Comparison of ENCODE assay signal across 1 cellular context in genomic region chr2:17752892-17753802, GRCh38.
TF ChIP-seq lines count a peak whose summit lies in the region.

No MANE protein-coding gene starts in this region.

TF ChIP-seq in HepG2, 621 proteins besides CTCF, POLR2A, EP300 and RAD21 (continued from another document and continues in another):
- TF ChIP-seq ZFP36L2 (CRISPR knock-in tag; IDR thresholded peaks at IDR 0.05) (no peak; the same call in 1 of the 2 replicates), RXRB (CRISPR knock-in tag; IDR thresholded peaks at IDR 0.05; ENCODE audit: borderline replicate concordance) (peak; percentile 39; the same call in 1 of the 2 replicates), MEF2D (CRISPR knock-in tag; IDR thresholded peaks at IDR 0.05) (peak; percentile 32; the same call in 1 of the 2 replicates), ZNF775 (CRISPR knock-in tag; IDR thresholded peaks at IDR 0.05; ENCODE audit: borderline replicate concordance) (no peak), HNF1B (CRISPR knock-in tag; IDR thresholded peaks at IDR 0.05) (peak; percentile 26; the same call in 1 of the 2 replicates), NFATC3 (CRISPR knock-in tag; IDR thresholded peaks at IDR 0.05) (peak; percentile 35; the same call in 1 of the 2 replicates), DDIT3 (CRISPR knock-in tag; IDR thresholded peaks at IDR 0.05) (no peak), E2F1 (CRISPR knock-in tag; IDR thresholded peaks at IDR 0.05) (peak; percentile 7; the same call in 1 of the 2 replicates), MXI1 (IDR thresholded peaks at IDR 0.05; ENCODE audit: borderline replicate concordance, low read depth, low read length) (no peak; the same call in 2 of the 3 replicates), ZNF138 (CRISPR knock-in tag; IDR thresholded peaks at IDR 0.05; ENCODE audit: low read depth) (peak; percentile 32; the same call in 1 of the 2 replicates), DNMT3B (CRISPR knock-in tag; conservative IDR thresholded peaks at IDR 0.05) (no peak), BHLHE40 (IDR thresholded peaks at IDR 0.05; ENCODE audit: low read length) (no peak), ATAD3A (CRISPR knock-in tag; IDR thresholded peaks at IDR 0.05) (no peak), RFX5 (IDR thresholded peaks at IDR 0.05; ENCODE audit: low read depth, low read length) (no peak), NKX3-1 (CRISPR knock-in tag; IDR thresholded peaks at IDR 0.05) (no peak; the same call in none of the 2 replicates), ATF4 (CRISPR knock-in tag; IDR thresholded peaks at IDR 0.05) (no peak), ARID2 (CRISPR knock-in tag; IDR thresholded peaks at IDR 0.05; ENCODE audit: borderline replicate concordance) (peak; percentile 94; the same call in 1 of the 2 replicates), ZNF205 (CRISPR knock-in tag; IDR thresholded peaks at IDR 0.05) (peak; percentile 17; the same call in 1 of the 2 replicates), SATB2 (CRISPR knock-in tag; IDR thresholded peaks at IDR 0.05) (peak; percentile 27; the same call in 1 of the 2 replicates), ZNF747 (CRISPR knock-in tag; IDR thresholded peaks at IDR 0.05; ENCODE audit: borderline replicate concordance) (no peak), ZBTB38 (CRISPR knock-in tag; IDR thresholded peaks at IDR 0.05) (peak; percentile 72), TOPORS (CRISPR knock-in tag; IDR thresholded peaks at IDR 0.05) (peak; percentile 92), HES4 (CRISPR knock-in tag; IDR thresholded peaks at IDR 0.05; ENCODE audit: borderline replicate concordance) (peak; percentile 68), MTERF4 (CRISPR knock-in tag; IDR thresholded peaks at IDR 0.05) (peak; percentile 97), KMT2A (CRISPR knock-in tag; IDR thresholded peaks at IDR 0.05) (peak; percentile 94), TFAP4 (IDR thresholded peaks at IDR 0.05; ENCODE audit: borderline replicate concordance, low read depth) (peak; percentile 21; the same call in 1 of the 2 replicates), ZNF879 (CRISPR knock-in tag; IDR thresholded peaks at IDR 0.05) (peak; percentile 82; the same call in 1 of the 2 replicates), SMARCE1 (IDR thresholded peaks at IDR 0.05; ENCODE audit: borderline replicate concordance) (no peak), ZNF33B (CRISPR knock-in tag; IDR thresholded peaks at IDR 0.05) (peak; percentile 71; the same call in 1 of the 2 replicates), ZNF709 (CRISPR knock-in tag; IDR thresholded peaks at IDR 0.05) (peak; percentile 90), ZSCAN25 (CRISPR knock-in tag; IDR thresholded peaks at IDR 0.05) (0 out of 2 replicates have a peak, but pooled peaks have one; percentile 46), ZIK1 (CRISPR knock-in tag; IDR thresholded peaks at IDR 0.05; ENCODE audit: borderline replicate concordance, low read depth) (peak; percentile 87; the same call in 1 of the 2 replicates)
- TF ChIP-seq, protein P1, sequence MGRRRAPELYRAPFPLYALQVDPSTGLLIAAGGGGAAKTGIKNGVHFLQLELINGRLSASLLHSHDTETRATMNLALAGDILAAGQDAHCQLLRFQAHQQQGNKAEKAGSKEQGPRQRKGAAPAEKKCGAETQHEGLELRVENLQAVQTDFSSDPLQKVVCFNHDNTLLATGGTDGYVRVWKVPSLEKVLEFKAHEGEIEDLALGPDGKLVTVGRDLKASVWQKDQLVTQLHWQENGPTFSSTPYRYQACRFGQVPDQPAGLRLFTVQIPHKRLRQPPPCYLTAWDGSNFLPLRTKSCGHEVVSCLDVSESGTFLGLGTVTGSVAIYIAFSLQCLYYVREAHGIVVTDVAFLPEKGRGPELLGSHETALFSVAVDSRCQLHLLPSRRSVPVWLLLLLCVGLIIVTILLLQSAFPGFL (CRISPR knock-in tag; IDR thresholded peaks at IDR 0.05), result no peak
- TF ChIP-seq, protein P2, sequence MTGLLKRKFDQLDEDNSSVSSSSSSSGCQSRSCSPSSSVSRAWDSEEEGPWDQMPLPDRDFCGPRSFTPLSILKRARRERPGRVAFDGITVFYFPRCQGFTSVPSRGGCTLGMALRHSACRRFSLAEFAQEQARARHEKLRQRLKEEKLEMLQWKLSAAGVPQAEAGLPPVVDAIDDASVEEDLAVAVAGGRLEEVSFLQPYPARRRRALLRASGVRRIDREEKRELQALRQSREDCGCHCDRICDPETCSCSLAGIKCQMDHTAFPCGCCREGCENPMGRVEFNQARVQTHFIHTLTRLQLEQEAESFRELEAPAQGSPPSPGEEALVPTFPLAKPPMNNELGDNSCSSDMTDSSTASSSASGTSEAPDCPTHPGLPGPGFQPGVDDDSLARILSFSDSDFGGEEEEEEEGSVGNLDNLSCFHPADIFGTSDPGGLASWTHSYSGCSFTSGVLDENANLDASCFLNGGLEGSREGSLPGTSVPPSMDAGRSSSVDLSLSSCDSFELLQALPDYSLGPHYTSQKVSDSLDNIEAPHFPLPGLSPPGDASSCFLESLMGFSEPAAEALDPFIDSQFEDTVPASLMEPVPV (CRISPR knock-in tag; IDR thresholded peaks at IDR 0.05), result peak; percentile 93
- TF ChIP-seq, protein P3, sequence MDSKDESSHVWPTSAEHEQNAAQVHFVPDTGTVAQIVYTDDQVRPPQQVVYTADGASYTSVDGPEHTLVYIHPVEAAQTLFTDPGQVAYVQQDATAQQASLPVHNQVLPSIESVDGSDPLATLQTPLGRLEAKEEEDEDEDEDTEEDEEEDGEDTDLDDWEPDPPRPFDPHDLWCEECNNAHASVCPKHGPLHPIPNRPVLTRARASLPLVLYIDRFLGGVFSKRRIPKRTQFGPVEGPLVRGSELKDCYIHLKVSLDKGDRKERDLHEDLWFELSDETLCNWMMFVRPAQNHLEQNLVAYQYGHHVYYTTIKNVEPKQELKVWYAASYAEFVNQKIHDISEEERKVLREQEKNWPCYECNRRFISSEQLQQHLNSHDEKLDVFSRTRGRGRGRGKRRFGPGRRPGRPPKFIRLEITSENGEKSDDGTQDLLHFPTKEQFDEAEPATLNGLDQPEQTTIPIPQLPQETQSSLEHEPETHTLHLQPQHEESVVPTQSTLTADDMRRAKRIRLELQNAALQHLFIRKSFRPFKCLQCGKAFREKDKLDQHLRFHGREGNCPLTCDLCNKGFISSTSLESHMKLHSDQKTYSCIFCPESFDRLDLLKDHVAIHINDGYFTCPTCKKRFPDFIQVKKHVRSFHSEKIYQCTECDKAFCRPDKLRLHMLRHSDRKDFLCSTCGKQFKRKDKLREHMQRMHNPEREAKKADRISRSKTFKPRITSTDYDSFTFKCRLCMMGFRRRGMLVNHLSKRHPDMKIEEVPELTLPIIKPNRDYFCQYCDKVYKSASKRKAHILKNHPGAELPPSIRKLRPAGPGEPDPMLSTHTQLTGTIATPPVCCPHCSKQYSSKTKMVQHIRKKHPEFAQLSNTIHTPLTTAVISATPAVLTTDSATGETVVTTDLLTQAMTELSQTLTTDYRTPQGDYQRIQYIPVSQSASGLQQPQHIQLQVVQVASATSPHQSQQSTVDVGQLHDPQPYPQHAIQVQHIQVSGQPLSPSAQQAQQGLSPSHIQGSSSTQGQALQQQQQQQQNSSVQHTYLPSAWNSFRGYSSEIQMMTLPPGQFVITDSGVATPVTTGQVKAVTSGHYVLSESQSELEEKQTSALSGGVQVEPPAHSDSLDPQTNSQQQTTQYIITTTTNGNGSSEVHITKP (CRISPR knock-in tag; IDR thresholded peaks at IDR 0.05; ENCODE audit: low read depth), result no peak
- TF ChIP-seq, protein P4, sequence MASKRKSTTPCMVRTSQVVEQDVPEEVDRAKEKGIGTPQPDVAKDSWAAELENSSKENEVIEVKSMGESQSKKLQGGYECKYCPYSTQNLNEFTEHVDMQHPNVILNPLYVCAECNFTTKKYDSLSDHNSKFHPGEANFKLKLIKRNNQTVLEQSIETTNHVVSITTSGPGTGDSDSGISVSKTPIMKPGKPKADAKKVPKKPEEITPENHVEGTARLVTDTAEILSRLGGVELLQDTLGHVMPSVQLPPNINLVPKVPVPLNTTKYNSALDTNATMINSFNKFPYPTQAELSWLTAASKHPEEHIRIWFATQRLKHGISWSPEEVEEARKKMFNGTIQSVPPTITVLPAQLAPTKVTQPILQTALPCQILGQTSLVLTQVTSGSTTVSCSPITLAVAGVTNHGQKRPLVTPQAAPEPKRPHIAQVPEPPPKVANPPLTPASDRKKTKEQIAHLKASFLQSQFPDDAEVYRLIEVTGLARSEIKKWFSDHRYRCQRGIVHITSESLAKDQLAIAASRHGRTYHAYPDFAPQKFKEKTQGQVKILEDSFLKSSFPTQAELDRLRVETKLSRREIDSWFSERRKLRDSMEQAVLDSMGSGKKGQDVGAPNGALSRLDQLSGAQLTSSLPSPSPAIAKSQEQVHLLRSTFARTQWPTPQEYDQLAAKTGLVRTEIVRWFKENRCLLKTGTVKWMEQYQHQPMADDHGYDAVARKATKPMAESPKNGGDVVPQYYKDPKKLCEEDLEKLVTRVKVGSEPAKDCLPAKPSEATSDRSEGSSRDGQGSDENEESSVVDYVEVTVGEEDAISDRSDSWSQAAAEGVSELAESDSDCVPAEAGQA (IDR thresholded peaks at IDR 0.05; ENCODE audit: low read depth), result 0 out of 2 replicates have a peak, but pooled peaks have one; percentile 34
- TF ChIP-seq, protein P4 (CRISPR knock-in tag; IDR thresholded peaks at IDR 0.05; ENCODE audit: borderline replicate concordance), result no peak
- TF ChIP-seq, protein P5, sequence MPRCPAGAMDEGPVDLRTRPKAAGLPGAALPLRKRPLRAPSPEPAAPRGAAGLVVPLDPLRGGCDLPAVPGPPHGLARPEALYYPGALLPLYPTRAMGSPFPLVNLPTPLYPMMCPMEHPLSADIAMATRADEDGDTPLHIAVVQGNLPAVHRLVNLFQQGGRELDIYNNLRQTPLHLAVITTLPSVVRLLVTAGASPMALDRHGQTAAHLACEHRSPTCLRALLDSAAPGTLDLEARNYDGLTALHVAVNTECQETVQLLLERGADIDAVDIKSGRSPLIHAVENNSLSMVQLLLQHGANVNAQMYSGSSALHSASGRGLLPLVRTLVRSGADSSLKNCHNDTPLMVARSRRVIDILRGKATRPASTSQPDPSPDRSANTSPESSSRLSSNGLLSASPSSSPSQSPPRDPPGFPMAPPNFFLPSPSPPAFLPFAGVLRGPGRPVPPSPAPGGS (CRISPR knock-in tag; IDR thresholded peaks at IDR 0.05), result peak; percentile 95; the same call in 1 of the 2 replicates
